Comparison of ENCODE assay signal across 13 cellular contexts in the genomic region with DNA sequence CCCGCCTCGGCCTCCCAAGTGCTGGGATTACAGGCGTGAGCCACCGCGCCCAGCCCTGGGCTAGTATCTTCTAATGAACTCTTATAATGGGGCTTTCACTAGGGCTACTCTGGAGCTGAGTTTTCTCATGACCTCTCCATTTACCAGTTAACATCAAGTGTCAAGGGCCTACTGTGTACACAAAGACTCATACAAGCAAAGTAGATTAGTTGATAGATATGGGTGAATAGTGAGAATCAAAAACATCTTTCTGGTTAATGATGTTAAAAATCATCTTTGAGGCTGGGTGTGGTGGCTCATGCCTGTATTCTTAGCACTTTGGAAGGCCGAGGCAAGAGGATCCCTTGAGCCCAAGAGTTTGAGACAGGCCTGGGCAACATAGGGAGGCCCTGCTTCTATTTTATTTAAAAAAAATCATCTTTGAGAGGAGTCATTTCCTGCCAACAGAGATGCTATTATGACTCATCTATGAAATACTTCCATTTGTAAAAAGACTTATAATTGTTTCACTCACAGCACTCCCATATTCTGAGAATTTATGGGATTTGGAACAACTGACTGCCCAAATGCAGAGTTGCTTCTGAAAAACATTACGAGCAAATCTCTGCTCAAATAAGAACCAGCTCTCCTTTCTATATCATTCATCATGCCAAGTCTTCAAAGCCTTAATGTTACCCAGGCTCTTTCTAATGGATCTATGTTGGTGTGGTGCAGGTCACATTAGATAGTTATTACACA. TPM values are rescaled to one million over a fixed set of nuclear protein-coding genes. Genes with fewer than 3 reads are reported as not detected.
DNase-seq lines count a peak whose midpoint lies in the region; ATAC-seq, FAIRE-seq and TF ChIP-seq lines count a peak whose summit lies in the region.
"Had no signal": no experiment of that assay in that cellular context is flagged by ENCODE, and none has a peak within 500 bp of the region (broad histone marks: within the 10 kb centered on the region; RNA-seq: fewer than 3 reads in every experiment).

No MANE protein-coding gene starts in this region.

- intact Hi-C loops in activated naive CD4-positive, alpha-beta T cell treated with anti-CD3 and anti-CD28 coated beads for 36 hours (cut with micrococcal nuclease): no loop called here
- intact Hi-C loops in heart right ventricle (cut with DNase I): no loop called here
- intact Hi-C loops in thyroid gland (cut with DNase I): no loop called here
- intact Hi-C loops in left colon (cut with DNase I, micrococcal nuclease): no loop called here

- H3K27ac Mint-ChIP-seq in activated naive CD4-positive, alpha-beta T cell treated with anti-CD3 and anti-CD28 coated beads for 36 hours: peak overlapping the region; percentile 82
- H3K27ac Mint-ChIP-seq: CD4-positive, alpha-beta memory T cell had no signal

- no peak for TF ChIP-seq CTCF in foreskin keratinocyte (conservative IDR thresholded peaks at IDR 0.05)
- no peak for TF ChIP-seq CTCF in heart right ventricle (IDR thresholded peaks at IDR 0.05)
- no peak for TF ChIP-seq CTCF in thyroid gland (IDR thresholded peaks at IDR 0.05)

- H3K36me3 Mint-ChIP-seq in activated naive CD4-positive, alpha-beta T cell treated with anti-CD3 and anti-CD28 coated beads for 36 hours (ENCODE audit: low read depth): no peaks in the 10 kb centered on the region
- H3K36me3 Mint-ChIP-seq: CD4-positive, alpha-beta memory T cell had no signal

- CTCF ChIA-PET in activated naive CD4-positive, alpha-beta T cell treated with anti-CD3 and anti-CD28 coated beads for 36 hours (lab: Charles Lee): no interaction called here

- peaks cover 26% of the 10 kb centered on the region for H3K4me1 ChIP-seq in foreskin keratinocyte
- peaks cover 0 to 6% (median 0%) of the 10 kb centered on the region in 9 donors for H3K4me1 ChIP-seq in heart right ventricle
- no peaks in the 10 kb centered on the region for H3K4me1 ChIP-seq in thyroid gland
- H3K4me1 ChIP-seq: HAP-1 had no signal

- ATAC-seq in foreskin keratinocyte (peak; percentile 73), heart right ventricle (no peak), left colon (no peak)

- H3K4me3 ChIP-seq in heart right ventricle (no peak overlapping the region), thyroid gland (replicated peaks in 1 of 3) (no peak overlapping the region)
- H3K4me3 ChIP-seq: cardiac muscle cell, HAP-1 had no signal

- no peak overlapping the region for H3K4me3 Mint-ChIP-seq in activated naive CD4-positive, alpha-beta T cell treated with anti-CD3 and anti-CD28 coated beads for 36 hours
- H3K4me3 Mint-ChIP-seq: CD4-positive, alpha-beta memory T cell had no signal

- peak; percentile 27 for DNase-seq in activated naive CD4-positive, alpha-beta T cell treated with anti-CD3 and anti-CD28 coated beads for 36 hours
- no peak for DNase-seq in activated naive CD4-positive, alpha-beta T cell treated with anti-CD3 and anti-CD28 coated beads, Interleukin-2, amount 50 U/mL, for 16 hours
- DNase-seq in T1000 (lab: John Stamatoyannopoulos, UW) (peak; percentile 2), foreskin keratinocyte (peak; percentile 69 to 88), urothelium cell line (ENCODE audit: low spot score) (peak; percentile 58), heart right ventricle (no peak), thyroid gland (no peak), left colon (no peak)
- DNase-seq: activated CD4-positive, CD25-positive, alpha-beta regulatory T cell treated with anti-CD3 and anti-CD28 coated beads, Interleukin-2, amount 50 U/mL, for 72 hours; CD4-positive, alpha-beta memory T cell; posterior cingulate gyrus had no signal

- no peak for TF ChIP-seq POLR2A in thyroid gland (IDR thresholded peaks at IDR 0.05)

- peak; percentile 40 for FAIRE-seq in urothelium cell line (lab: Jason Lieb, UNC)

- no peaks in the 10 kb centered on the region for H3K9me3 Mint-ChIP-seq in activated naive CD4-positive, alpha-beta T cell treated with anti-CD3 and anti-CD28 coated beads for 36 hours

- H3K27me3 ChIP-seq in foreskin keratinocyte: no peaks in the 10 kb centered on the region
- H3K27me3 ChIP-seq in heart right ventricle: no peaks in the 10 kb centered on the region
- no peaks in the 10 kb centered on the region for H3K27me3 ChIP-seq in thyroid gland
- H3K27me3 ChIP-seq: cardiac muscle cell had no signal

- H3K36me3 ChIP-seq in heart right ventricle (no peaks in the 10 kb centered on the region), thyroid gland (no peaks in the 10 kb centered on the region)
- H3K36me3 ChIP-seq: cardiac muscle cell, HAP-1 had no signal

- peaks cover 17% of the 10 kb centered on the region for H3K4me1 Mint-ChIP-seq in activated naive CD4-positive, alpha-beta T cell treated with anti-CD3 and anti-CD28 coated beads for 36 hours (ENCODE audit: low read depth)
- H3K4me1 Mint-ChIP-seq: CD4-positive, alpha-beta memory T cell had no signal

- WGBS in heart right ventricle, 2 donors: 90 to 96% methylated on average over 7 of the region's 7 CpGs
- 90% methylated on average over 7 of the region's 7 CpGs for WGBS in thyroid gland, 2 donors

- H3K27ac ChIP-seq in foreskin keratinocyte: peak overlapping the region; percentile 44
- H3K27ac ChIP-seq in heart right ventricle: peak overlapping the region in 1 of 10 donors; percentile 65
- no peak overlapping the region for H3K27ac ChIP-seq in thyroid gland
- H3K27ac ChIP-seq: cardiac muscle cell had no signal

- no peaks in the 10 kb centered on the region for H3K27me3 Mint-ChIP-seq in activated naive CD4-positive, alpha-beta T cell treated with anti-CD3 and anti-CD28 coated beads for 36 hours (ENCODE audit: low read depth)

- H3K9me3 ChIP-seq in heart right ventricle (peaks cover 0 to 17% (median 0%) of the 10 kb centered on the region in 11 donors), thyroid gland (no peaks in the 10 kb centered on the region)
- H3K9me3 ChIP-seq: HAP-1 had no signal

RNA-seq across cellular contexts. Expression of a gene that starts 57.0 kb away (rescaled TPM):
- total RNA-seq in activated naive CD4-positive, alpha-beta T cell treated with anti-CD3 and anti-CD28 coated beads for 36 hours: not detected
- not detected in 2 replicates for total RNA-seq in foreskin keratinocyte
- polyA plus RNA-seq in foreskin keratinocyte: not detected in 2 replicates
- total RNA-seq in heart right ventricle: not detected
- polyA plus RNA-seq in heart right ventricle: not detected
- 1 to 10 TPM in 1 of 4 donors, not detected in 3; 3.6 TPM for total RNA-seq in thyroid gland
- total RNA-seq in left colon: not detected
- total RNA-seq: cardiac muscle cell; CD4-positive, alpha-beta memory T cell had no signal
- polyA plus RNA-seq: cardiac muscle cell; CD4-positive, alpha-beta memory T cell had no signal

Comparison
In these comparisons a context has a peak if more than half of its experiments do, and no peak if none do; other contexts are left out.
1. DNase-seq: peak in activated naive CD4-positive, alpha-beta T cell treated with anti-CD3 and anti-CD28 coated beads for 36 hours (single experiment), T1000 (single experiment), foreskin keratinocyte (2 of 2) and urothelium cell line (single experiment); none in activated naive CD4-positive, alpha-beta T cell treated with anti-CD3 and anti-CD28 coated beads, Interleukin-2, amount 50 U/mL, for 16 hours (single experiment), heart right ventricle (0 of 2), thyroid gland (0 of 2) and left colon (0 of 2).